ENCODE assay signal across 8 cellular contexts in the genomic region with DNA sequence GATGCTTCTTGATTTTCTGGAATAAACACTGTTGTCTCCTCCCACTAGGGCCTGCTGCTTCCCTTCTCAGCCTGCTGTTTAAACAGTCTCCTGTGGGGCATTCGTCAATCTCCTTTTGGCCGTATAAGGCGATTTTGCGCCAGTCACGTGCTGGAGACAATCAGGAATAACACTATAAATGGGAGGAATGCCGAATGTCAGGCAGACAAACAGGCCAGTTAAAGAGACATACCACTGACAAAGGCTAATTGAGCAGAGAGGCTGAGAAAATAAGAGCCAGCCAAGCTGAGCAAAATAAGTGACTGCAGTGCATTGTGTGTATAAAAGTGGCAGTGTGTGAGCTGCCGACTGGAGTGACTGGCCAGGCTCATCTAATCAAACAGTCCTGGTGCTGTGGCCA. TPM values are rescaled to one million over a fixed set of nuclear protein-coding genes. Genes with fewer than 3 reads are reported as not detected.
DNase-seq lines count a peak whose midpoint lies in the region; ATAC-seq, FAIRE-seq and TF ChIP-seq lines count a peak whose summit lies in the region.

No MANE protein-coding gene starts in this region.

- TF ChIP-seq EP300 in H1 (IDR thresholded peaks at IDR 0.05; ENCODE audit: borderline replicate concordance in 1 of 2, low read depth in 2 of 2, low read length in 2 of 2), result peak in 1 of 2 experiments; percentile 19; a peak in 1 of 3 replicates
- no peak for TF ChIP-seq EP300 in transverse colon (IDR thresholded peaks at IDR 0.05; ENCODE audit: low read depth)

- H3K79me2 ChIP-seq in H1 (ENCODE audit: control insufficient read depth in 1 of 2, insufficient read depth in 2 of 2, low read length in 2 of 2), result no peaks in the 10 kb centered on the region

- H3K9me3 ChIP-seq in H1 (ENCODE audit: insufficient read depth in 2 of 2, low read depth in 1 of 2, low read length in 1 of 2), result no peaks in the 10 kb centered on the region
- no peaks in the 10 kb centered on the region for H3K9me3 ChIP-seq in mesenchymal stem cell (ENCODE audit: control insufficient read depth, low read length)
- H3K9me3 ChIP-seq in transverse colon, result no peaks in the 10 kb centered on the region

- H4K5ac ChIP-seq in H1 (ENCODE audit: insufficient read length, low read depth, low read length), result no peak overlapping the region

- H3K36me3 ChIP-seq in H1 (ENCODE audit: control insufficient read depth in 2 of 4, insufficient read depth in 4 of 4, low read length in 3 of 4) (peaks cover 0 to 2% (median 0%) of the 10 kb centered on the region in 4 experiments; a peak in 1 of 8 replicates), mesenchymal stem cell (ENCODE audit: control insufficient read depth in 1 of 2, insufficient read depth in 2 of 2, low read depth in 1 of 2, low read length in 2 of 2) (peaks cover 3 to 19% of the 10 kb centered on the region in 2 experiments), transverse colon (no peaks in the 10 kb centered on the region)

- CTCF ChIA-PET in H1 (lab: Charles Lee; ENCODE audit: partially characterized antibody), result interaction anchor here (0.6 to 1.4 kb wide), 6 partner anchors 13 to 747 kb away, joined by 3 to 4 read pairs (median 3); partner anchors contain the start of gene MAP4K5

- FAIRE-seq in H1 (lab: Jason Lieb, UNC), result peak; percentile 39

- H3K4me3 ChIP-seq in H1 (ENCODE audit: extremely low read depth in 1 of 4, insufficient read depth in 2 of 4, low read depth in 3 of 4, low read length in 4 of 4), result no peak overlapping the region
- H3K4me3 ChIP-seq in mesenchymal stem cell (ENCODE audit: insufficient read depth in 1 of 2, low read depth in 1 of 2, low read length in 2 of 2), result no peak overlapping the region
- no peak overlapping the region for H3K4me3 ChIP-seq in transverse colon

- no peaks in the 10 kb centered on the region for H3K79me1 ChIP-seq in H1 (ENCODE audit: low read depth, low read length)
- H3K79me1 ChIP-seq in mesenchymal stem cell (replicated peaks; ENCODE audit: low read length, poor library complexity, severe bottlenecking), result no peaks in the 10 kb centered on the region

- H3K9ac ChIP-seq in H1 (replicated peaks in 1 of 4; ENCODE audit: extremely low read depth in 1 of 4, low read depth in 3 of 4, low read length in 3 of 4) (no peak overlapping the region), mesenchymal stem cell (ENCODE audit: low read length) (peak overlapping the region; percentile 3)

- intact Hi-C loops in transverse colon (cut with DNase I; ENCODE audit: low total_unique reads), result no loop called here

- no peak overlapping the region for H2BK120ac ChIP-seq in H1 (replicated peaks; ENCODE audit: low read depth, low read length)
- peak overlapping the region; percentile 6 for H2BK120ac ChIP-seq in mesenchymal stem cell (ENCODE audit: low read depth, low read length)

- H3K4ac ChIP-seq in H1 (replicated peaks; ENCODE audit: insufficient read length, low read depth, low read length), result no peak overlapping the region
- peak overlapping the region in 1 of 2 experiments; percentile 86 for H3K4ac ChIP-seq in mesenchymal stem cell (ENCODE audit: low read depth in 1 of 2, low read length in 2 of 2)

- H2BK12ac ChIP-seq in H1 (ENCODE audit: low read depth, low read length) (peak overlapping the region; percentile 3; the same call in 1 of the 2 replicates), mesenchymal stem cell (ENCODE audit: low read length in 2 of 2) (peak overlapping the region; percentile 9 to 87)

- H2AFZ ChIP-seq in H1 (ENCODE audit: low read length), result no peak overlapping the region
- H2AFZ ChIP-seq in mesenchymal stem cell (ENCODE audit: low read depth, low read length), result peak overlapping the region; percentile 77

- no peaks in the 10 kb centered on the region for H4K20me1 ChIP-seq in H1 (replicated peaks in 1 of 2; ENCODE audit: control insufficient read depth in 1 of 2, insufficient read depth in 2 of 2, low read length in 2 of 2)

- POLR2A ChIA-PET in H1 (lab: Charles Lee; ENCODE audit: partially characterized antibody), result interaction anchor here (0.7 to 1.3 kb wide), 7 partner anchors 13 to 301 kb away, joined by 3 to 5 read pairs (median 3); partner anchors contain the start of gene MAP4K5

- H2AK5ac ChIP-seq in H1 (ENCODE audit: low read depth, low read length) (no peak overlapping the region), mesenchymal stem cell (ENCODE audit: low read length, severe bottlenecking) (peak overlapping the region; percentile 7)

- H2BK15ac ChIP-seq in H1 (ENCODE audit: low read length) (no peak overlapping the region), mesenchymal stem cell (ENCODE audit: low read depth, poor library complexity, severe bottlenecking) (no peak overlapping the region)

- 45% methylated on average over 7 of the region's 7 CpGs; no CpG with 5 or more reads in 1 of the 2 experiments for WGBS in H1 (ENCODE audit: extremely low coverage in 1 of 2, insufficient coverage in 1 of 2, insufficient read length in 1 of 2, insufficient replicate concordance in 2 of 2, low coverage in 1 of 2, low lambda C conversion rate in 2 of 2, missing lambda C conversion rate in 1 of 2), 2 experiments
- 16% methylated on average over 6 of the region's 7 CpGs for WGBS in mesenchymal stem cell
- 34 to 70% methylated on average over 7 of the region's 7 CpGs for WGBS in transverse colon (ENCODE audit: low coverage in 1 of 2), 2 donors

- H3K23ac ChIP-seq in H1 (ENCODE audit: insufficient read length), result no peak overlapping the region
- H3K23ac ChIP-seq in mesenchymal stem cell (ENCODE audit: low read length in 2 of 2), result peak overlapping the region in 1 of 2 experiments; percentile 25

- DNase-seq in EL (peak; percentile 11), NCI-H345 treated with DMSO at 0.1 percent for 48 hours (lab: John Stamatoyannopoulos, UW; ENCODE audit: unreplicated experiment) (peak; percentile 74), H1 (ENCODE audit: low read depth in 1 of 2, low spot score in 2 of 2) (peak in 1 of 2 experiments; percentile 53), mesenchymal stem cell (peak; percentile 75), transverse colon (peak; percentile 51), KBM-7 (no peak)

- ATAC-seq in GM18511 (IDR thresholded peaks at IDR 0.05; ENCODE audit: unreplicated experiment), result no peak
- no peak for ATAC-seq in GM18907 (IDR thresholded peaks at IDR 0.05; ENCODE audit: unreplicated experiment)

- TF ChIP-seq POLR2A in H1 (IDR thresholded peaks at IDR 0.05; ENCODE audit: control extremely low read depth in 1 of 2, low read depth in 2 of 2, low read length in 2 of 2), result peak in 1 of 2 experiments; percentile 58; a peak in 1 of 3 replicates
- no peak for TF ChIP-seq POLR2A in transverse colon (IDR thresholded peaks at IDR 0.05)

- H4K91ac ChIP-seq in H1 (replicated peaks; ENCODE audit: insufficient read length, low read length) (no peak overlapping the region), mesenchymal stem cell (ENCODE audit: low read length) (no peak overlapping the region)

- H3K23me2 ChIP-seq in H1 (ENCODE audit: low read depth, low read length), result no peaks in the 10 kb centered on the region

- H3K14ac ChIP-seq in H1 (ENCODE audit: insufficient read length) (no peak overlapping the region), mesenchymal stem cell (ENCODE audit: low read length in 2 of 2) (no peak overlapping the region)

- H3K4me2 ChIP-seq in H1 (ENCODE audit: insufficient read depth in 1 of 2, low read depth in 2 of 2, low read length in 2 of 2), result peak overlapping the region in 1 of 2 experiments; percentile 7; a peak in 1 of 4 replicates
- no peak overlapping the region for H3K4me2 ChIP-seq in mesenchymal stem cell (ENCODE audit: low read length, poor library complexity, severe bottlenecking)

- H2BK20ac ChIP-seq in H1 (ENCODE audit: low read length), result no peak overlapping the region

- TF ChIP-seq CTCF in H1 (IDR thresholded peaks at IDR 0.05; ENCODE audit: control extremely low read depth in 1 of 3, insufficient read depth in 1 of 3, low read depth in 1 of 3, low read length in 3 of 3) (0 out of 4 replicates have a peak, but pooled peaks of 1 of the 3 experiments have one; percentile 7), transverse colon (IDR thresholded peaks at IDR 0.05) (peak in 1 of 5 experiments; percentile 38)

- H3K27me3 ChIP-seq in H1 (replicated peaks in 1 of 4; ENCODE audit: control insufficient read depth in 3 of 4, extremely low read depth in 1 of 4, insufficient read depth in 3 of 4, low read length in 3 of 4) (no peaks in the 10 kb centered on the region), mesenchymal stem cell (ENCODE audit: control insufficient read depth in 1 of 2, insufficient read depth in 1 of 2, low read length in 2 of 2) (no peaks in the 10 kb centered on the region), transverse colon (no peaks in the 10 kb centered on the region)

- no peak overlapping the region for H3K56ac ChIP-seq in H1 (replicated peaks; ENCODE audit: insufficient read length, low read depth, low read length)

- H3K27ac ChIP-seq in H1 (ENCODE audit: low read depth, low read length) (peak overlapping the region; percentile 6; the same call in 1 of the 2 replicates), mesenchymal stem cell (ENCODE audit: low read length, poor library complexity, severe bottlenecking) (peak overlapping the region; percentile 59), transverse colon (peak overlapping the region; percentile 62 to 73 (median 66))

- no peak overlapping the region for H4K8ac ChIP-seq in H1 (ENCODE audit: extremely low read depth, insufficient read depth, low read length)
- peak overlapping the region; percentile 54 for H4K8ac ChIP-seq in mesenchymal stem cell (ENCODE audit: low read length)

- no peak overlapping the region for H3K18ac ChIP-seq in H1 (ENCODE audit: extremely low read depth, low read length)
- peak overlapping the region; percentile 14 to 94 for H3K18ac ChIP-seq in mesenchymal stem cell (ENCODE audit: low read depth in 1 of 2, low read length in 2 of 2)

- H2BK5ac ChIP-seq in H1 (ENCODE audit: low read depth, low read length) (no peak overlapping the region; the same call in 1 of the 2 replicates), mesenchymal stem cell (ENCODE audit: low read depth, low read length, poor library complexity, severe bottlenecking) (no peak overlapping the region)

- peaks cover 8 to 13% (median 11%) of the 10 kb centered on the region in 4 experiments; a peak in 6 of 7 replicates for H3K4me1 ChIP-seq in H1 (replicated peaks in 1 of 4; ENCODE audit: control insufficient read depth in 3 of 4, insufficient read depth in 4 of 4, low read length in 3 of 4)
- H3K4me1 ChIP-seq in mesenchymal stem cell (ENCODE audit: control insufficient read depth, insufficient read depth, low read depth, low read length), result peaks cover 6% of the 10 kb centered on the region
- H3K4me1 ChIP-seq in transverse colon, result peaks cover 10 to 40% (median 20%) of the 10 kb centered on the region in 4 donors

- peak; percentile 20 to 31; a peak in 3 of 4 replicates for TF ChIP-seq RAD21 in H1 (IDR thresholded peaks at IDR 0.05 in 1 of 2, conservative IDR thresholded peaks at IDR 0.05 in 1 of 2; ENCODE audit: low read depth in 2 of 2, low read length in 2 of 2)

- in situ Hi-C loops in transverse colon (cut with MboI; ENCODE audit: low pct_ligation_motif_present in 1 of 4, low pct_unique_long_range_greater_than_20kb in 1 of 4, low sequenced_read_pairs in 3 of 4) (no loop called here), KBM-7 (cut with MboI; ENCODE audit: low pct_unique_long_range_greater_than_20kb, low sequenced_read_pairs) (loop anchor here (25.0 kb wide), 1 partner anchor 202 kb away; the partner anchor contains the start of gene MAP4K5)

RNA-seq across cellular contexts. Expression of gene DMAC2L, which starts 23.3 kb away (rescaled TPM):
- total RNA-seq in H1 (2021; fragmentation: NEBNext Ultra II Directional; extraction: Animal tissue kit (Norgen Biotek cat#: 25700)), result 19.7 and 20.3 TPM in 2 replicates
- polyA plus RNA-seq in H1 (2011; rRNA removed), result 22.5 and 28.9 TPM in 2 replicates
- 27.4 TPM for polyA plus RNA-seq in H1 (2011; cell fraction: cytosol; rRNA removed)
- 11.4 TPM for polyA plus RNA-seq in H1 (2011; cell fraction: nucleus; rRNA removed)
- polyA plus RNA-seq in H1 (2012, experiment 1 of 2), result 15.5 to 22.3 TPM (median 21.3 TPM) in 4 replicates
- polyA plus RNA-seq in H1 (2012, experiment 2 of 2), result 10.7 TPM
- 10.4 TPM for polyA plus RNA-seq in H1 (2013, experiment 1 of 2)
- polyA plus RNA-seq in H1 (2013, experiment 2 of 2), result 9.7 TPM
- 18.0 TPM in 2 replicates for polyA minus RNA-seq in H1 (2011; rRNA and poly(A)+ RNA removed)
- 8.8 TPM for polyA minus RNA-seq in H1 (2011; cell fraction: cytosol; rRNA and poly(A)+ RNA removed)
- 21.5 TPM for polyA minus RNA-seq in H1 (2011; cell fraction: nucleus; rRNA and poly(A)+ RNA removed)
- 6.5 TPM for polyA plus RNA-seq in mesenchymal stem cell (2013, experiment 1 of 2)
- 7.1 TPM for polyA plus RNA-seq in mesenchymal stem cell (2013, experiment 2 of 2)
- total RNA-seq in transverse colon, result 10 to 100 TPM in 2 of 4 donors, 1 to 10 TPM in 2; 3.0 to 18.9 (median 9.2) TPM

RNA-seq across cellular contexts. Expression of gene L2HGDH, which starts 23.4 kb away (rescaled TPM):
- total RNA-seq in H1 (2021; fragmentation: NEBNext Ultra II Directional; extraction: Animal tissue kit (Norgen Biotek cat#: 25700)), result 28.6 and 29.7 TPM in 2 replicates
- polyA plus RNA-seq in H1 (2011; rRNA removed), result 12.2 and 12.9 TPM in 2 replicates
- polyA plus RNA-seq in H1 (2011; cell fraction: cytosol; rRNA removed), result 14.5 TPM
- 14.6 TPM for polyA plus RNA-seq in H1 (2011; cell fraction: nucleus; rRNA removed)
- 20.3 to 27.4 TPM (median 23.4 TPM) in 4 replicates for polyA plus RNA-seq in H1 (2012, experiment 1 of 2)
- 4.7 TPM for polyA plus RNA-seq in H1 (2012, experiment 2 of 2)
- 13.8 TPM for polyA plus RNA-seq in H1 (2013, experiment 1 of 2)
- polyA plus RNA-seq in H1 (2013, experiment 2 of 2), result 13.3 TPM
- polyA minus RNA-seq in H1 (2011; rRNA and poly(A)+ RNA removed), result 11.4 and 15.5 TPM in 2 replicates
- polyA minus RNA-seq in H1 (2011; cell fraction: cytosol; rRNA and poly(A)+ RNA removed), result 10.1 TPM
- 19.9 TPM for polyA minus RNA-seq in H1 (2011; cell fraction: nucleus; rRNA and poly(A)+ RNA removed)
- polyA plus RNA-seq in mesenchymal stem cell (2013, experiment 1 of 2), result 2.1 TPM
- polyA plus RNA-seq in mesenchymal stem cell (2013, experiment 2 of 2), result 2.5 TPM
- 10 to 100 TPM in 1 of 4 donors, 1 to 10 TPM in 2, under 1 TPM in 1; 0.80 to 73.3 (median 8.3) TPM for total RNA-seq in transverse colon

Comparison
In these comparisons a context has a peak if more than half of its experiments do, and no peak if none do; other contexts are left out.
1. H3K27ac ChIP-seq: peak in every context shown above with its lines; median percentile 66 in transverse colon; 59 in mesenchymal stem cell; 6 in H1.